In genomic region chr22:44277404-44278135, GRCh38 we compare ENCODE assay signal across 23 cellular contexts. TPM values are rescaled to one million over a fixed set of nuclear protein-coding genes. Genes with fewer than 3 reads are reported as not detected.
"Had no signal": no experiment of that assay in that cellular context is flagged by ENCODE, and none has a peak within 500 bp of the region (broad histone marks: within the 10 kb centered on the region; RNA-seq: fewer than 3 reads in every experiment).

No MANE protein-coding gene starts in this region.

- H3K4me3 Mint-ChIP-seq: dendritic cell treated with granulocyte-macrophage colony-stimulating factor and Interleukin-4, amounts not matched to agents 40 ng/mL and 50 ng/mL, for 4 days; effector memory CD8-positive, alpha-beta T cell; immature natural killer cell; naive B cell; nephron; stimulated activated memory B cell treated with anti-CD40 and anti-IgM and Interleukin-4, amounts not matched to agents 10 μg/mL and 1 μg/mL and 100 μg/mL, for 72 hours; stimulated activated naive CD8-positive, alpha-beta T cell treated with anti-CD3 and anti-CD28 coated beads, Interleukin-15, amount 100 ng/mL, for 72 hours had no signal

- H3K36me3 ChIP-seq: left ventricle myocardium inferior, neutrophil, right lobe of liver, tibial nerve had no signal

- ATAC-seq: effector memory CD8-positive, alpha-beta T cell; foreskin keratinocyte; left cardiac atrium; psoas muscle; right lobe of liver; stimulated activated memory B cell treated with anti-CD40 and anti-IgM and Interleukin-4, amounts not matched to agents 10 μg/mL and 1 μg/mL and 100 μg/mL, for 72 hours; stimulated activated naive CD8-positive, alpha-beta T cell treated with anti-CD3 and anti-CD28 coated beads, Interleukin-15, amount 100 ng/mL, for 72 hours had no signal

- H3K36me3 Mint-ChIP-seq: immature natural killer cell; stimulated activated memory B cell treated with anti-CD40 and anti-IgM and Interleukin-4, amounts not matched to agents 10 μg/mL and 1 μg/mL and 100 μg/mL, for 72 hours had no signal

- H3K27me3 ChIP-seq: right lobe of liver, testis, tibial nerve had no signal

- H3K9me3 Mint-ChIP-seq: dendritic cell treated with granulocyte-macrophage colony-stimulating factor and Interleukin-4, amounts not matched to agents 40 ng/mL and 50 ng/mL, for 4 days; effector memory CD8-positive, alpha-beta T cell; immature natural killer cell; naive B cell; nephron; stimulated activated memory B cell treated with anti-CD40 and anti-IgM and Interleukin-4, amounts not matched to agents 10 μg/mL and 1 μg/mL and 100 μg/mL, for 72 hours; stimulated activated naive CD8-positive, alpha-beta T cell treated with anti-CD3 and anti-CD28 coated beads, Interleukin-15, amount 100 ng/mL, for 72 hours had no signal

- H3K4me1 ChIP-seq: foreskin keratinocyte, left ventricle myocardium inferior, psoas muscle, right lobe of liver, testis, tibial nerve had no signal

- H3K4me1 Mint-ChIP-seq: immature natural killer cell; stimulated activated naive CD8-positive, alpha-beta T cell treated with anti-CD3 and anti-CD28 coated beads, Interleukin-15, amount 100 ng/mL, for 72 hours had no signal

- H3K27ac Mint-ChIP-seq: dendritic cell treated with granulocyte-macrophage colony-stimulating factor and Interleukin-4, amounts not matched to agents 40 ng/mL and 50 ng/mL, for 4 days; immature natural killer cell; stimulated activated memory B cell treated with anti-CD40 and anti-IgM and Interleukin-4, amounts not matched to agents 10 μg/mL and 1 μg/mL and 100 μg/mL, for 72 hours had no signal

- H3K27ac ChIP-seq: foreskin keratinocyte, left ventricle myocardium inferior, neutrophil, psoas muscle, right lobe of liver, testis, tibial nerve had no signal

- H3K4me3 ChIP-seq: left ventricle myocardium inferior, psoas muscle, right lobe of liver, testis, tibial nerve had no signal

- FAIRE-seq: endothelial cell of umbilical vein, keratinocyte had no signal

- H3K9me3 ChIP-seq: left ventricle myocardium inferior, neutrophil, psoas muscle, right lobe of liver, testis, tibial nerve had no signal

- DNase-seq: effector memory CD8-positive, alpha-beta T cell; erythroblast; foreskin keratinocyte; immature natural killer cell; left cardiac atrium; left ventricle myocardium inferior; mesendoderm; naive B cell; retina; stimulated activated CD4-positive, alpha-beta T cell treated with anti-CD3 and anti-CD28 coated beads, Interleukin-15, amount 100 ng/mL, for 24 hours; stimulated activated CD4-positive, alpha-beta T cell treated with anti-CD3 and anti-CD28 coated beads, Interleukin-1b, Interleukin-23, amount 100 ng/mL, for 48 hours; stimulated activated CD4-positive, alpha-beta T cell treated with anti-CD3 and anti-CD28 coated beads, Interleukin-4, amount 100 ng/mL, for 24 hours; stimulated activated naive CD8-positive, alpha-beta T cell treated with anti-CD3 and anti-CD28 coated beads, Interleukin-15, amount 100 ng/mL, for 72 hours; testis had no signal

RNA-seq across cellular contexts. Expression of gene SHISAL1, which starts 35.2 kb away (rescaled TPM):
- total RNA-seq: foreskin keratinocyte had no signal
- polyA plus RNA-seq: immature natural killer cell had no signal
